32 cellular contexts compared by ENCODE assay signal in the genomic region with DNA sequence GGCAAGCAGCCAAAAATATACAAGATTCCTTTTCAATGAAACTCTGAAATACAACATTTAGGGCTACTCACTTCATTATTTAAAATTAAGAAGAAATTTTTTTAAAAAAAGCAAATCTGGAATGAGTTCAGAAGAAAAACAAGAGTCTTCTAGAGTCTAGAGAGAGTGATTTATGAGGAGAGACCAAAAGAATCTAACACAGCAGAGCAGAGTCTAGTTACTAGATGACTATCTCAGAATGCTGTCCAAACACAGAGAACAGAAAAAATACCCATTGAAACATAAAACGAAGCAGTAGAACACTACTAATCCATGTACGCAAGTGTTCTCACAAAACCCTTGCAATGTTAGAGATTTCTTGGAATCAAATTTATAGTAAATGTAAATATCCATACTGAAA.
"Had no signal": no experiment of that assay in that cellular context is flagged by ENCODE, and none has a peak within 500 bp of the region (broad histone marks: within the 10 kb centered on the region; RNA-seq: fewer than 3 reads in every experiment).

No MANE protein-coding gene starts in this region.

- H3K27me3 ChIP-seq: adrenal gland, ascending aorta, brain microvascular endothelial cell, dorsolateral prefrontal cortex, gastroesophageal sphincter, heart right ventricle, hepatocyte had no signal

- H3K4me3 ChIP-seq: adrenal gland, ascending aorta, coronary artery, dorsolateral prefrontal cortex, gastroesophageal sphincter, heart right ventricle, hepatocyte had no signal

- H3K27ac Mint-ChIP-seq: activated B cell treated with CpG ODN at 0.5 μM for 24 hours; activated CD8-positive, alpha-beta T cell treated with anti-CD3 and anti-CD28 coated beads for 36 hours; activated naive CD8-positive, alpha-beta T cell; activated T-helper 17 cell treated with anti-CD3 and anti-CD28 coated beads, Interleukin-2, amount 50 U/mL, for 72 hours; dendritic cell treated with granulocyte-macrophage colony-stimulating factor and Interleukin-4, amounts not matched to agents 40 ng/mL and 50 ng/mL, for 4 days; endodermal cell; T-helper 1 cell treated with Interleukin-12 subunit alpha and Interleukin-12 subunit beta and Interleukin-4 antibody, amounts not matched to agents 30 μg/mL and 1 μg/mL, for 36 hours had no signal

- DNase-seq: activated B cell treated with CpG ODN at 0.5 μM for 24 hours; activated CD4-positive, alpha-beta T cell treated with anti-CD3 and anti-CD28 coated beads for 48 hours; activated CD4-positive, alpha-beta T cell treated with anti-CD3 and anti-CD28 coated beads, Interleukin-2, amount 50 U/mL, for 1 hour; activated CD4-positive, alpha-beta T cell treated with anti-CD3 and anti-CD28 coated beads, Interleukin-2, amount 50 U/mL, for 48 hours; activated CD8-positive, alpha-beta memory T cell treated with anti-CD3 and anti-CD28 coated beads for 24 hours; activated CD8-positive, alpha-beta T cell treated with anti-CD3 and anti-CD28 coated beads for 36 hours; activated effector memory CD4-positive, alpha-beta T cell treated with Interleukin-2 at 50 U/mL for 16 hours; activated gamma-delta T cell treated with Interleukin-2 at 50 U/mL for 16 hours; activated naive CD4-positive, alpha-beta T cell treated with anti-CD3 and anti-CD28 coated beads, Interleukin-2, amount 50 U/mL, for 16 hours; activated naive CD4-positive, alpha-beta T cell treated with Interleukin-2 at 50 U/mL for 16 hours; activated T-cell treated with anti-CD3 and anti-CD28 coated beads, Interleukin-2, amount 50 U/mL, for 4 hours; adrenal gland; amygdala; brain microvascular endothelial cell; dorsolateral prefrontal cortex; effector memory CD4-positive, alpha-beta T cell; endodermal cell; foreskin melanocyte; heart right ventricle; T1000; WERI-Rb-1 had no signal

- H3K36me3 ChIP-seq: adrenal gland, ascending aorta, brain microvascular endothelial cell, gastroesophageal sphincter, heart right ventricle, WERI-Rb-1 had no signal

- H3K4me1 Mint-ChIP-seq: activated T-helper 17 cell treated with anti-CD3 and anti-CD28 coated beads, Interleukin-2, amount 50 U/mL, for 72 hours had no signal

- H3K27ac ChIP-seq: adrenal gland, ascending aorta, brain microvascular endothelial cell, coronary artery, dorsolateral prefrontal cortex, gastroesophageal sphincter, heart right ventricle, hepatocyte, WERI-Rb-1 had no signal

- H3K4me2 ChIP-seq: hepatocyte had no signal

- H3K9me3 ChIP-seq: adrenal gland, ascending aorta had no signal

- ATAC-seq: activated CD4-positive, CD25-positive, alpha-beta regulatory T cell treated with anti-CD3 and anti-CD28 coated beads, Interleukin-2, amount 50 U/mL, for 24 hours; activated CD8-positive, alpha-beta T cell treated with anti-CD3 and anti-CD28 coated beads for 36 hours; activated T-cell treated with anti-CD3 and anti-CD28 coated beads, Interleukin-2, amount 50 U/mL, for 4 hours; activated T-helper 17 cell treated with anti-CD3 and anti-CD28 coated beads, Interleukin-2, amount 50 U/mL, for 72 hours; esophagus mucosa; gastroesophageal sphincter; heart right ventricle had no signal

- H3K4me3 Mint-ChIP-seq: activated B cell treated with CpG ODN at 0.5 μM for 24 hours; activated CD8-positive, alpha-beta T cell treated with anti-CD3 and anti-CD28 coated beads for 36 hours; activated naive CD8-positive, alpha-beta T cell; activated T-cell treated with anti-CD3 and anti-CD28 coated beads, Interleukin-2, amount 50 U/mL, for 4 hours; activated T-helper 17 cell treated with anti-CD3 and anti-CD28 coated beads, Interleukin-2, amount 50 U/mL, for 72 hours; central memory CD8-positive, alpha-beta T cell; dendritic cell treated with granulocyte-macrophage colony-stimulating factor and Interleukin-4, amounts not matched to agents 40 ng/mL and 50 ng/mL, for 4 days; endodermal cell; T-helper 1 cell treated with Interleukin-12 subunit alpha and Interleukin-12 subunit beta and Interleukin-4 antibody, amounts not matched to agents 30 μg/mL and 1 μg/mL, for 36 hours had no signal

- H3K27me3 Mint-ChIP-seq: activated B cell treated with CpG ODN at 0.5 μM for 24 hours; activated CD8-positive, alpha-beta T cell treated with anti-CD3 and anti-CD28 coated beads for 36 hours; activated naive CD8-positive, alpha-beta T cell; activated T-helper 17 cell treated with anti-CD3 and anti-CD28 coated beads, Interleukin-2, amount 50 U/mL, for 72 hours; central memory CD8-positive, alpha-beta T cell; dendritic cell treated with granulocyte-macrophage colony-stimulating factor and Interleukin-4, amounts not matched to agents 40 ng/mL and 50 ng/mL, for 4 days had no signal

- H3K79me2 ChIP-seq: hepatocyte had no signal

- H3K4me1 ChIP-seq: adrenal gland, ascending aorta, gastroesophageal sphincter had no signal

- H2AFZ ChIP-seq: hepatocyte had no signal
